10 cellular contexts compared by ENCODE assay signal in genomic region chr2:236178921-236179652, GRCh38. TPM values are rescaled to one million over a fixed set of nuclear protein-coding genes. Genes with fewer than 3 reads are reported as not detected.
DNase-seq lines count a peak whose midpoint lies in the region; TF ChIP-seq lines count a peak whose summit lies in the region.
"Had no signal": no experiment of that assay in that cellular context is flagged by ENCODE, and none has a peak within 500 bp of the region (broad histone marks: within the 10 kb centered on the region; RNA-seq: fewer than 3 reads in every experiment).

No MANE protein-coding gene starts in this region.

- peak overlapping the region; percentile 61 for H3K4me3 ChIP-seq in HUES6 (ENCODE audit: low read depth, low read length)
- peak overlapping the region; percentile 52 for H3K4me3 ChIP-seq in neural cell (ENCODE audit: low read length)

- H3K4me1 ChIP-seq in HUES6 (ENCODE audit: control insufficient read depth, insufficient read depth, low read length): peaks cover 36% of the 10 kb centered on the region

- H3K27me3 ChIP-seq in HUES6 (ENCODE audit: control insufficient read depth, insufficient read depth, low read length) (peaks cover 53% of the 10 kb centered on the region), neural cell (ENCODE audit: insufficient read depth, low read depth, low read length) (peaks cover 89% of the 10 kb centered on the region)

- peak overlapping the region; percentile 27 for H3K9ac ChIP-seq in HUES6 (ENCODE audit: low read length)
- no peak overlapping the region for H3K9ac ChIP-seq in neural cell (ENCODE audit: low read length)

- TF ChIP-seq CTCF in neural cell (IDR thresholded peaks at IDR 0.05; ENCODE audit: poor library complexity, severe bottlenecking): no peak
- TF ChIP-seq CTCF in GM10248 (IDR thresholded peaks at IDR 0.05; ENCODE audit: control extremely low read depth, extremely low read depth, low read depth, missing control alignments): no peak

- no peak overlapping the region for H2AFZ ChIP-seq in neural cell (ENCODE audit: low read depth, low read length)

- no peak for TF ChIP-seq RAD21 in neural cell (conservative IDR thresholded peaks at IDR 0.05)

- CTCF ChIA-PET in GM10248 (lab: Yijun Ruan, JAX): interaction anchor here (1.9 to 8.1 kb wide), 4 partner anchors 17 to 413 kb away, joined by 5 to 76 read pairs (median 14); no protein-coding TSS in a partner anchor

- H3K9me3 ChIP-seq in HUES6 (ENCODE audit: control insufficient read depth, insufficient read depth, low read depth, low read length) (peaks cover 2% of the 10 kb centered on the region; the same call in 1 of the 2 replicates), neural cell (ENCODE audit: low read length) (no peaks in the 10 kb centered on the region)

- no peaks in the 10 kb centered on the region for H3K79me2 ChIP-seq in neural cell (replicated peaks; ENCODE audit: insufficient read depth, low read length)

- TF ChIP-seq EP300 in neural cell (conservative IDR thresholded peaks at IDR 0.05; ENCODE audit: poor library complexity, severe bottlenecking): no peak

- H3K4me2 ChIP-seq in neural cell (ENCODE audit: low read length): no peak overlapping the region

- H3K36me3 ChIP-seq in HUES6 (ENCODE audit: control insufficient read depth, insufficient read depth, low read length) (no peaks in the 10 kb centered on the region), neural cell (ENCODE audit: insufficient read depth, low read length) (no peaks in the 10 kb centered on the region)

- H3K27ac ChIP-seq in HUES6 (ENCODE audit: low read depth, low read length) (peak overlapping the region; percentile 63; the same call in 1 of the 2 replicates), neural cell (ENCODE audit: low read length) (no peak overlapping the region)

- DNase-seq in DMS53 (lab: John Stamatoyannopoulos, UW) (peak; percentile 57), dermis blood vessel endothelial cell (peak; percentile 63), activated T-cell treated with anti-CD3 and anti-CD28 coated beads for 4 hours (no peak), dedifferentiated amniotic fluid mesenchymal stem cell (ENCODE audit: extremely low spot score) (no peak), GM10248 (ENCODE audit: extremely low spot score) (no peak)
- DNase-seq in activated CD4-positive, CD25-positive, alpha-beta regulatory T cell (lab: John Stamatoyannopoulos, UW): no peak
- DNase-seq: T-cell had no signal

- no peaks in the 10 kb centered on the region for H4K20me1 ChIP-seq in neural cell (ENCODE audit: insufficient read depth)

- H3F3A ChIP-seq in neural cell (ENCODE audit: insufficient read depth, low read length, poor library complexity, severe bottlenecking): no peaks in the 10 kb centered on the region

- POLR2A ChIA-PET in GM10248 (lab: Yijun Ruan, JAX): no interaction called here

- no peaks in the 10 kb centered on the region for H3K9me2 ChIP-seq in neural cell (ENCODE audit: insufficient read depth, low read length)

TF ChIP-seq in neural cell, 6 proteins besides CTCF, POLR2A, EP300 and RAD21:
- TF ChIP-seq MXI1 (conservative IDR thresholded peaks at IDR 0.05; ENCODE audit: poor library complexity, severe bottlenecking): no peak
- no peak for TF ChIP-seq TAF1 (IDR thresholded peaks at IDR 0.05; ENCODE audit: low read depth)
- TF ChIP-seq SMC3 (conservative IDR thresholded peaks at IDR 0.05; ENCODE audit: poor library complexity): no peak
- no peak for TF ChIP-seq REST (IDR thresholded peaks at IDR 0.05; ENCODE audit: borderline replicate concordance)
- no peak for TF ChIP-seq POLR2AphosphoS5 (IDR thresholded peaks at IDR 0.05)
- peak; percentile 47 for TF ChIP-seq EZH2 (IDR thresholded peaks at IDR 0.05; ENCODE audit: borderline replicate concordance, insufficient read depth, low read length, poor library complexity, severe bottlenecking)
TF ChIP-seq in neural cell: peak in this region for 1.

RNA-seq across cellular contexts. Expression of gene GBX2, which starts 10.9 kb away (rescaled TPM):
- total RNA-seq in dermis blood vessel endothelial cell: 0.34 and 1.1 TPM in 2 replicates
- polyA plus RNA-seq in neural cell: 0.92 and 1.2 TPM in 2 replicates
- 1.0 and 1.7 TPM in 2 replicates for polyA minus RNA-seq in neural cell
- total RNA-seq: skeletal muscle tissue, T-cell had no signal

Comparison
In these comparisons a context has a peak if more than half of its experiments do, and no peak if none do; other contexts are left out.
1. DNase-seq: peak in DMS53 (single experiment) and dermis blood vessel endothelial cell (single experiment); none in activated T-cell treated with anti-CD3 and anti-CD28 coated beads for 4 hours (single experiment), dedifferentiated amniotic fluid mesenchymal stem cell (single experiment), activated CD4-positive, CD25-positive, alpha-beta regulatory T cell (0 of 4) and GM10248 (single experiment).